In the genomic region with DNA sequence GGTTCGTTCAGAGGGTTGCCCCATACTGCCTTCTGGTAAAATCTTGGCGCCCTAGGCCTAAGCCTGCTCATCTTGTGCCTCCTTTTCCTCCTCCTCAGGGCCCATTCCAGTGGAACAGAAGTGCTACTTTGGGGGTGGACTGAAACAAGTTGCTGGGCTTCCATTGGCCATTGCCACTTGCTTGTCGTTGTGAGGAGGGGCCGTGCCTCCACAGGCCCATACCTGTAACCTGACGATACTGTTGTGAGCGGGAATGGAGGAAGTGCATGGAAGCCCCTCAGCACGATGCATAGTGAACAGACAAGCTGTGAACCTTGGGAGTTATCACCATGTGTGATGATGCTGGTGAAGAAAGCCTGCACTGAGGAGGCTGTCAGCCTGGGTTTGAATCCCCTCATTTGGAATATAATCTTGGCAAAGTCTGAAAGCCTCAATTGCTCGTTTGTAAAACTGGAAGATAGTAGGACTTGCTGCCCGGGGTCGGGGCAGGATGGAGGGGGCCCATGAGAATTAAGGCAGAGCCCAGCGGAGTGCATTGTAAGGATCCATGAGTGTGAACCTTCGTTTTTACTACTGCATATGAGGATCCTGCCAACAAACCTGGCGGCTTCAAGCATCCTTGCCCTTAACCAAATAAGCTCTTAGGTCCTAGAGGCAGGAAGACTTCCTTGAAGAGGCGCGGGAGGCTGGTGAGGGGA, we compare ENCODE assay signal across 9 cellular contexts. TPM values are rescaled to one million over a fixed set of nuclear protein-coding genes. Genes with fewer than 3 reads are reported as not detected.
DNase-seq lines count a peak whose midpoint lies in the region; ATAC-seq, FAIRE-seq and TF ChIP-seq lines count a peak whose summit lies in the region.
"Had no signal": no experiment of that assay in that cellular context is flagged by ENCODE, and none has a peak within 500 bp of the region (broad histone marks: within the 10 kb centered on the region; RNA-seq: fewer than 3 reads in every experiment).

No MANE protein-coding gene starts in this region.

- no peak overlapping the region for H3K4me3 ChIP-seq in CD4-positive, CD25-positive, alpha-beta regulatory T cell (ENCODE audit: low read depth, low read length)
- H3K4me3 ChIP-seq in dorsolateral prefrontal cortex (peak overlapping the region; percentile 37 to 87 (median 69)), neural cell (ENCODE audit: low read length) (peak overlapping the region; percentile 80)

- no peak for TF ChIP-seq EP300 in neural cell (conservative IDR thresholded peaks at IDR 0.05; ENCODE audit: poor library complexity, severe bottlenecking)

- peak in 1 of 2 donors; percentile 21 for ATAC-seq in CD4-positive, CD25-positive, alpha-beta regulatory T cell (ENCODE audit: low read depth in 2 of 2)
- ATAC-seq in GM21825 (IDR thresholded peaks at IDR 0.05; ENCODE audit: unreplicated experiment), result no peak

- H3K36me3 ChIP-seq in CD4-positive, CD25-positive, alpha-beta regulatory T cell (ENCODE audit: control insufficient read depth, insufficient read depth, low read length), result no peaks in the 10 kb centered on the region
- H3K36me3 ChIP-seq in neural cell (ENCODE audit: insufficient read depth, low read length), result no peaks in the 10 kb centered on the region

- H3K79me2 ChIP-seq in neural cell (replicated peaks; ENCODE audit: insufficient read depth, low read length), result no peaks in the 10 kb centered on the region

- H3K36me3 Mint-ChIP-seq in CD4-positive, CD25-positive, alpha-beta regulatory T cell, result no peaks in the 10 kb centered on the region

- peaks cover 22% of the 10 kb centered on the region for H3K27me3 ChIP-seq in CD4-positive, CD25-positive, alpha-beta regulatory T cell (ENCODE audit: control insufficient read depth, insufficient read depth, low read length)
- H3K27me3 ChIP-seq in dorsolateral prefrontal cortex (peaks cover 0 to 18% (median 0%) of the 10 kb centered on the region in 45 donors), neural cell (ENCODE audit: insufficient read depth, low read depth, low read length) (peaks cover 41% of the 10 kb centered on the region)

- H3K9me2 ChIP-seq in neural cell (ENCODE audit: insufficient read depth, low read length), result no peaks in the 10 kb centered on the region

- H3K9me3 Mint-ChIP-seq in CD4-positive, CD25-positive, alpha-beta regulatory T cell, result peaks cover 0 to 3% (median 0%) of the 10 kb centered on the region in 7 donors

- no peak for DNase-seq in CD4-positive, CD25-positive, alpha-beta regulatory T cell
- peak; percentile 2 for DNase-seq in NCI-H146 treated with DMSO at 0.1 percent for 48 hours (lab: John Stamatoyannopoulos, UW; ENCODE audit: unreplicated experiment)
- no peak for DNase-seq in dorsolateral prefrontal cortex
- no peak for DNase-seq in GM19238 (ENCODE audit: insufficient read length, low spot score)
- DNase-seq in D721Med (ENCODE audit: insufficient read length, low spot score), result no peak
- no peak for DNase-seq in NK-92 (lab: John Stamatoyannopoulos, UW; ENCODE audit: unreplicated experiment)
- DNase-seq: midbrain had no signal

- intact Hi-C loops in dorsolateral prefrontal cortex (cut with DNase I), result loop anchor here (5.0 to 10.0 kb wide), 3 partner anchors 76 to 113 kb away; no protein-coding TSS in a partner anchor

- H3K4me2 ChIP-seq in neural cell (ENCODE audit: low read length), result no peak overlapping the region

- H3K27ac ChIP-seq in CD4-positive, CD25-positive, alpha-beta regulatory T cell (ENCODE audit: insufficient read depth, low read length, poor library complexity, severe bottlenecking), result no peak overlapping the region
- H3K27ac ChIP-seq in dorsolateral prefrontal cortex (peak overlapping the region in 31 of 59 donors; percentile 7 to 86 (median 58)), neural cell (ENCODE audit: low read length) (no peak overlapping the region)

- H3K9me3 ChIP-seq in CD4-positive, CD25-positive, alpha-beta regulatory T cell (ENCODE audit: control insufficient read depth in 2 of 2, low read length in 2 of 2), result no peaks in the 10 kb centered on the region
- H3K9me3 ChIP-seq in neural cell (ENCODE audit: low read length), result no peaks in the 10 kb centered on the region

- no peak overlapping the region for H3K9ac ChIP-seq in neural cell (ENCODE audit: low read length)

- TF ChIP-seq CTCF in dorsolateral prefrontal cortex (IDR thresholded peaks at IDR 0.05 in 54 of 56, conservative IDR thresholded peaks at IDR 0.05 in 2 of 56; ENCODE audit: low read depth in 1 of 56, partially characterized antibody in 56 of 56) (no peak), neural cell (IDR thresholded peaks at IDR 0.05; ENCODE audit: poor library complexity, severe bottlenecking) (no peak), D721Med (IDR thresholded peaks at IDR 0.05; ENCODE audit: insufficient read depth, missing control alignments) (no peak)

- peaks cover 9% of the 10 kb centered on the region for H3K4me1 ChIP-seq in CD4-positive, CD25-positive, alpha-beta regulatory T cell (ENCODE audit: control insufficient read depth, insufficient read depth, low read length, poor library complexity, severe bottlenecking)

- no peak for FAIRE-seq in D721Med (lab: Jason Lieb, UNC)

- TF ChIP-seq RAD21 in neural cell (conservative IDR thresholded peaks at IDR 0.05), result no peak

- H3K27ac Mint-ChIP-seq in CD4-positive, CD25-positive, alpha-beta regulatory T cell, result no peak overlapping the region

- H3K4me1 Mint-ChIP-seq in CD4-positive, CD25-positive, alpha-beta regulatory T cell, result peaks cover 0 to 14% (median 8%) of the 10 kb centered on the region in 4 donors

- H4K20me1 ChIP-seq in neural cell (ENCODE audit: insufficient read depth), result no peaks in the 10 kb centered on the region

- no peaks in the 10 kb centered on the region for H3F3A ChIP-seq in neural cell (ENCODE audit: insufficient read depth, low read length, poor library complexity, severe bottlenecking)

- no peak overlapping the region for H2AFZ ChIP-seq in neural cell (ENCODE audit: low read depth, low read length)

- peaks cover 70% of the 10 kb centered on the region for H3K27me3 Mint-ChIP-seq in CD4-positive, CD25-positive, alpha-beta regulatory T cell

- peak overlapping the region; percentile 62 to 86 (median 74) for H3K4me3 Mint-ChIP-seq in CD4-positive, CD25-positive, alpha-beta regulatory T cell

TF ChIP-seq in neural cell, 6 proteins besides CTCF, POLR2A, EP300 and RAD21:
- TF ChIP-seq EZH2 (IDR thresholded peaks at IDR 0.05; ENCODE audit: borderline replicate concordance, insufficient read depth, low read length, poor library complexity, severe bottlenecking) (no peak), POLR2AphosphoS5 (IDR thresholded peaks at IDR 0.05) (no peak)
- TF ChIP-seq, protein P1, sequence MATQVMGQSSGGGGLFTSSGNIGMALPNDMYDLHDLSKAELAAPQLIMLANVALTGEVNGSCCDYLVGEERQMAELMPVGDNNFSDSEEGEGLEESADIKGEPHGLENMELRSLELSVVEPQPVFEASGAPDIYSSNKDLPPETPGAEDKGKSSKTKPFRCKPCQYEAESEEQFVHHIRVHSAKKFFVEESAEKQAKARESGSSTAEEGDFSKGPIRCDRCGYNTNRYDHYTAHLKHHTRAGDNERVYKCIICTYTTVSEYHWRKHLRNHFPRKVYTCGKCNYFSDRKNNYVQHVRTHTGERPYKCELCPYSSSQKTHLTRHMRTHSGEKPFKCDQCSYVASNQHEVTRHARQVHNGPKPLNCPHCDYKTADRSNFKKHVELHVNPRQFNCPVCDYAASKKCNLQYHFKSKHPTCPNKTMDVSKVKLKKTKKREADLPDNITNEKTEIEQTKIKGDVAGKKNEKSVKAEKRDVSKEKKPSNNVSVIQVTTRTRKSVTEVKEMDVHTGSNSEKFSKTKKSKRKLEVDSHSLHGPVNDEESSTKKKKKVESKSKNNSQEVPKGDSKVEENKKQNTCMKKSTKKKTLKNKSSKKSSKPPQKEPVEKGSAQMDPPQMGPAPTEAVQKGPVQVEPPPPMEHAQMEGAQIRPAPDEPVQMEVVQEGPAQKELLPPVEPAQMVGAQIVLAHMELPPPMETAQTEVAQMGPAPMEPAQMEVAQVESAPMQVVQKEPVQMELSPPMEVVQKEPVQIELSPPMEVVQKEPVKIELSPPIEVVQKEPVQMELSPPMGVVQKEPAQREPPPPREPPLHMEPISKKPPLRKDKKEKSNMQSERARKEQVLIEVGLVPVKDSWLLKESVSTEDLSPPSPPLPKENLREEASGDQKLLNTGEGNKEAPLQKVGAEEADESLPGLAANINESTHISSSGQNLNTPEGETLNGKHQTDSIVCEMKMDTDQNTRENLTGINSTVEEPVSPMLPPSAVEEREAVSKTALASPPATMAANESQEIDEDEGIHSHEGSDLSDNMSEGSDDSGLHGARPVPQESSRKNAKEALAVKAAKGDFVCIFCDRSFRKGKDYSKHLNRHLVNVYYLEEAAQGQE (IDR thresholded peaks at IDR 0.05; ENCODE audit: borderline replicate concordance), result no peak

RNA-seq across cellular contexts. Expression of a gene that starts 0.7 kb away (rescaled TPM):
- total RNA-seq in CD4-positive, CD25-positive, alpha-beta regulatory T cell, result not detected
- polyA plus RNA-seq in CD4-positive, CD25-positive, alpha-beta regulatory T cell, result under 1 TPM in 3 of 4 donors, not detected in 1; 0.07 to 0.14 (median 0.08) TPM
- total RNA-seq in dorsolateral prefrontal cortex, result 10 to 100 TPM in 89 of 120 experiments, 1 to 10 TPM in 31; 3.3 to 29.8 (median 13.6) TPM
- polyA plus RNA-seq in neural cell, result 0.24 and 0.36 TPM in 2 replicates
- polyA minus RNA-seq in neural cell, result 0.12 and 2.2 TPM in 2 replicates

Comparison
In these comparisons a context has a peak if more than half of its experiments do, and no peak if none do; other contexts are left out.
1. H3K27ac ChIP-seq: peak in dorsolateral prefrontal cortex (31 of 59); none in CD4-positive, CD25-positive, alpha-beta regulatory T cell (single experiment) and neural cell (single experiment).